In genomic region chr3:115792206-115792955, GRCh38 we compare ENCODE assay signal across 9 cellular contexts.
DNase-seq lines count a peak whose midpoint lies in the region; ATAC-seq and TF ChIP-seq lines count a peak whose summit lies in the region.
"Had no signal": no experiment of that assay in that cellular context is flagged by ENCODE, and none has a peak within 500 bp of the region (broad histone marks: within the 10 kb centered on the region; RNA-seq: fewer than 3 reads in every experiment).

No MANE protein-coding gene starts in this region.

- H3K4me1 ChIP-seq in CD4-positive, CD25-positive, alpha-beta regulatory T cell (ENCODE audit: control insufficient read depth, insufficient read depth, low read length, poor library complexity, severe bottlenecking), result peaks cover 11% of the 10 kb centered on the region
- no peaks in the 10 kb centered on the region for H3K4me1 ChIP-seq in OCI-LY7 (ENCODE audit: insufficient read depth, low read length, poor library complexity, severe bottlenecking)

- no peaks in the 10 kb centered on the region for H3K79me2 ChIP-seq in OCI-LY7 (ENCODE audit: insufficient read depth, low read depth, low read length)

- H3K9me2 ChIP-seq in OCI-LY7 (ENCODE audit: insufficient read depth, low read length), result no peaks in the 10 kb centered on the region

- H3K4me3 ChIP-seq in CD4-positive, CD25-positive, alpha-beta regulatory T cell (ENCODE audit: low read depth, low read length), result no peak overlapping the region
- H3K4me3 ChIP-seq in epithelial cell of proximal tubule (ENCODE audit: low read depth, low read length) (peak overlapping the region; percentile 11), OCI-LY7 (ENCODE audit: low read depth, low read length, poor library complexity, severe bottlenecking) (no peak overlapping the region)

- no peaks in the 10 kb centered on the region for H3K36me3 ChIP-seq in CD4-positive, CD25-positive, alpha-beta regulatory T cell (ENCODE audit: control insufficient read depth, insufficient read depth, low read length)
- no peaks in the 10 kb centered on the region for H3K36me3 ChIP-seq in OCI-LY7 (ENCODE audit: insufficient read depth, low read length)

- H4K20me1 ChIP-seq in OCI-LY7 (ENCODE audit: insufficient read depth, low read length), result no peaks in the 10 kb centered on the region

- CTCF ChIA-PET in OCI-LY7 (lab: Charles Lee; ENCODE audit: unreplicated experiment), result no interaction called here

- peaks cover 8 to 16% (median 11%) of the 10 kb centered on the region in 4 donors for H3K4me1 Mint-ChIP-seq in CD4-positive, CD25-positive, alpha-beta regulatory T cell

- H3K27ac Mint-ChIP-seq in CD4-positive, CD25-positive, alpha-beta regulatory T cell, result peak overlapping the region in 2 of 3 donors; percentile 51 to 81

- peak overlapping the region in 3 of 4 donors; percentile 1 to 66 (median 56) for H3K4me3 Mint-ChIP-seq in CD4-positive, CD25-positive, alpha-beta regulatory T cell

- intact Hi-C loops in left cardiac atrium (cut with DNase I), result no loop called here
- intact Hi-C loops in OCI-LY7 (cut with micrococcal nuclease; ENCODE audit: unreplicated experiment), result no loop called here

- H2AFZ ChIP-seq in OCI-LY7 (ENCODE audit: low read length), result no peak overlapping the region

- TF ChIP-seq CTCF in GM20000 (IDR thresholded peaks at IDR 0.05; ENCODE audit: extremely low read depth, missing control alignments) (no peak), epithelial cell of proximal tubule (conservative IDR thresholded peaks at IDR 0.05; ENCODE audit: low read depth, low read length) (no peak), OCI-LY7 (conservative IDR thresholded peaks at IDR 0.05; ENCODE audit: low read length) (no peak)

- peak in 2 of 3 donors; percentile 38 to 70 for DNase-seq in CD4-positive, CD25-positive, alpha-beta regulatory T cell
- DNase-seq in GM20000 (ENCODE audit: low spot score) (peak; percentile 48), RPMI7951 (ENCODE audit: low read depth) (peak; percentile 76), epithelial cell of proximal tubule (ENCODE audit: low read depth) (no peak), NOMO-1 treated with DMSO at 0.1 percent for 48 hours (lab: John Stamatoyannopoulos, UW; ENCODE audit: unreplicated experiment) (no peak), left cardiac atrium (no peak), SIG-M5 (lab: John Stamatoyannopoulos, UW) (no peak), OCI-LY7 (ENCODE audit: low spot score) (no peak)

- H3K4me2 ChIP-seq in OCI-LY7 (ENCODE audit: low read length), result no peak overlapping the region
- H3K4me2 ChIP-seq: KMS-11 had no signal

- no peaks in the 10 kb centered on the region for H3K9me3 Mint-ChIP-seq in CD4-positive, CD25-positive, alpha-beta regulatory T cell

- H3K36me3 Mint-ChIP-seq in CD4-positive, CD25-positive, alpha-beta regulatory T cell, result no peaks in the 10 kb centered on the region

- no peaks in the 10 kb centered on the region for H3K9me3 ChIP-seq in CD4-positive, CD25-positive, alpha-beta regulatory T cell (ENCODE audit: control insufficient read depth in 2 of 2, low read length in 2 of 2)
- no peaks in the 10 kb centered on the region for H3K9me3 ChIP-seq in OCI-LY7 (ENCODE audit: low read length)

- no peak overlapping the region for H3K27ac ChIP-seq in CD4-positive, CD25-positive, alpha-beta regulatory T cell (ENCODE audit: insufficient read depth, low read length, poor library complexity, severe bottlenecking)
- H3K27ac ChIP-seq in OCI-LY7 (ENCODE audit: low read depth, low read length, poor library complexity, severe bottlenecking), result no peak overlapping the region
- H3K27ac ChIP-seq: KMS-11 had no signal

- peak; percentile 80 to 84 for ATAC-seq in CD4-positive, CD25-positive, alpha-beta regulatory T cell (ENCODE audit: low read depth in 2 of 2)
- no peak for ATAC-seq in left cardiac atrium

- no TSS peak for BruUV-seq in OCI-LY7 (replicated peaks; lab: Mats Ljungman, UMichigan)

- peaks cover under 1% of the 10 kb centered on the region for H3K27me3 Mint-ChIP-seq in CD4-positive, CD25-positive, alpha-beta regulatory T cell

- POLR2A ChIA-PET in OCI-LY7 (lab: Charles Lee), result interaction anchor here (0.6 kb wide), 1 partner anchor 78 kb away, joined by 3 read pairs; no protein-coding TSS in a partner anchor

- H3K27me3 ChIP-seq in CD4-positive, CD25-positive, alpha-beta regulatory T cell (ENCODE audit: control insufficient read depth, insufficient read depth, low read length), result no peaks in the 10 kb centered on the region

Comparison
In these comparisons a context has a peak if more than half of its experiments do, and no peak if none do; other contexts are left out.
1. ATAC-seq: peak in CD4-positive, CD25-positive, alpha-beta regulatory T cell (2 of 2); none in left cardiac atrium (0 of 2).
2. DNase-seq: peak in CD4-positive, CD25-positive, alpha-beta regulatory T cell (2 of 3), GM20000 (single experiment) and RPMI7951 (single experiment); none in epithelial cell of proximal tubule (single experiment), NOMO-1 treated with DMSO at 0.1 percent for 48 hours (single experiment), left cardiac atrium (single experiment), SIG-M5 (single experiment) and OCI-LY7 (single experiment).